9 cellular contexts compared by ENCODE assay signal in the genomic region with DNA sequence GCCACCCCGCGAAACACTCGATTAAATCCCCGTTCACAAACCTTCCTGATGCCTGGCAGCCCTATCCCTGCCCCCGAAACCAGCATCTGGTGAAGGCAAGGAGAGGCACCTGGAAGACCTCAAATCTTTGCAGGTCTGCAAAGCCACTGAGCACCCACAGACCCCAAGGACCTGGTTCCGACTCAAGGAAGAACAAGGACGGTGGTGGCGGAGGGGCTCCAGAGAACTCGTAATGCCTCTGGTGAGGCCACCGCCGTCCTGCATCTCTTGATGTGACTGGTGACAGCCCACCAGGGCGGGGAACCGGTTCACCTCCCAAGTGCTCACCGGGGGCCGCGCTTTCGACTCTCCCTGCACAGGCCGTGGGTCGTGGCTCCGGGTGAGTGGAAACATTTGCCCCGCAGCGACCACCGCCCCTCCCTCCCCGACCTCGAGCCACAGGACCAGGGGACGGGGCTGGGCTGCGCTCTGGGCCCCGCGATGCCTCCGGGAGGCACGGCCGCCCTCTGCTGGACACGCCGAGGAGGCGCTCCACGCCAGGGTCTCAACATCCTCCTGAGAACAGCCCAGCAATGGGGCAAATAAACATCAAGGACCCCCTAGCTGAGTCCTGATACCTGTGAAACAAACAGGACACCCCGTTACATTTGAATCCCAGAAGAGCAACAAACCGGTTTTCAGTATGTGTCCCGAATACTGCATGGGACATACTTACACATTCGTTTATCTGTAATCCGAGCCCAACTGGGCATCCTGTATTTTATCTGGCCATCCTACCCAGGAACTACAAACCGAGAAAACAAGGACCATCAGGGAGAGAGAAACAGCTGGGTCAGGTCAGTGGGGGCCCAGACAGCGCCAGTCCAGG. TPM values are rescaled to one million over a fixed set of nuclear protein-coding genes. Genes with fewer than 3 reads are reported as not detected.
A peak's percentile ranks its signal among the peaks of the same experiment; 100 is the strongest.
DNase-seq lines count a peak whose midpoint lies in the region; ATAC-seq and TF ChIP-seq lines count a peak whose summit lies in the region.
"Had no signal": no experiment of that assay in that cellular context is flagged by ENCODE, and none has a peak within 500 bp of the region (broad histone marks: within the 10 kb centered on the region; RNA-seq: fewer than 3 reads in every experiment).

No MANE protein-coding gene starts in this region.

- H3K4me3 ChIP-seq in tibial artery = no peak overlapping the region

- CTCF ChIA-PET in Calu3 (lab: Charles Lee) = no interaction called here

- TF ChIP-seq CTCF in Calu3 (IDR thresholded peaks at IDR 0.05; ENCODE audit: unreplicated experiment) (peak; percentile 52), LNCAP (IDR thresholded peaks at IDR 0.05) (peak; percentile 26; the same call in 1 of the 2 replicates), tibial artery (IDR thresholded peaks at IDR 0.05) (peak; percentile 28 to 47), omental fat pad (IDR thresholded peaks at IDR 0.05) (no peak)

- H3K27ac Mint-ChIP-seq in Calu3 (ENCODE audit: unreplicated experiment) = no peak overlapping the region
- H3K27ac Mint-ChIP-seq in naive B cell = no peak overlapping the region
- H3K27ac Mint-ChIP-seq: IgD-negative memory B cell had no signal

- H3K9me3 ChIP-seq in tibial artery = no peaks in the 10 kb centered on the region

- peaks cover 22% of the 10 kb centered on the region for H3K36me3 Mint-ChIP-seq in Calu3 (ENCODE audit: insufficient read depth, unreplicated experiment)
- H3K36me3 Mint-ChIP-seq in naive B cell = no peaks in the 10 kb centered on the region
- H3K36me3 Mint-ChIP-seq: IgD-negative memory B cell had no signal

- no TSS peak for BruUV-seq in Calu3 (replicated peaks; lab: Mats Ljungman, UMichigan)

- peak; percentile 61 for DNase-seq in Calu3
- peak; percentile 53 to 55 for DNase-seq in activated CD4-positive, alpha-beta T cell treated with anti-CD3 and anti-CD28 coated beads, Interleukin-2, amount 50 U/mL, for 48 hours
- peak; percentile 59 for DNase-seq in epidermal melanocyte (ENCODE audit: insufficient read length, low spot score)
- no peak for DNase-seq in naive B cell
- no peak for DNase-seq in tibial artery
- no peak for DNase-seq in omental fat pad (ENCODE audit: low spot score)
- DNase-seq in cortex of kidney (lab: John Stamatoyannopoulos, UW) = no peak

- peaks cover 4 to 58% of the 10 kb centered on the region in 2 donors for H3K27me3 ChIP-seq in tibial artery

- no peaks in the 10 kb centered on the region for H3K36me3 ChIP-seq in tibial artery

- peak overlapping the region; percentile 28 for H3K4me3 Mint-ChIP-seq in Calu3 (ENCODE audit: low read depth, unreplicated experiment)
- H3K4me3 Mint-ChIP-seq in naive B cell = peak overlapping the region in 2 of 8 donors; percentile 18 to 56
- H3K4me3 Mint-ChIP-seq: IgD-negative memory B cell had no signal

- H3K4me1 Mint-ChIP-seq in Calu3 (ENCODE audit: low read depth, unreplicated experiment) (peaks cover 17% of the 10 kb centered on the region), naive B cell (peaks cover 6 to 19% (median 9%) of the 10 kb centered on the region in 3 donors)

- H3K4me1 ChIP-seq in tibial artery = peaks cover 0 to 27% (median 18%) of the 10 kb centered on the region in 4 donors

- ATAC-seq in naive B cell (ENCODE audit: low read depth in 2 of 2) = peak; percentile 61 to 69
- ATAC-seq in omental fat pad (ENCODE audit: low FRiP score) = no peak

- H3K9me3 Mint-ChIP-seq in Calu3 (ENCODE audit: low read depth, unreplicated experiment) = no peaks in the 10 kb centered on the region
- no peaks in the 10 kb centered on the region for H3K9me3 Mint-ChIP-seq in naive B cell
- H3K9me3 Mint-ChIP-seq: IgD-negative memory B cell had no signal

- no peak overlapping the region for H3K27ac ChIP-seq in tibial artery

- H3K27me3 Mint-ChIP-seq in Calu3 (ENCODE audit: unreplicated experiment) = no peaks in the 10 kb centered on the region
- peaks cover 35 to 52% (median 39%) of the 10 kb centered on the region in 3 donors for H3K27me3 Mint-ChIP-seq in naive B cell

- intact Hi-C loops in Calu3 (cut with micrococcal nuclease; ENCODE audit: unreplicated experiment) = no loop called here
- intact Hi-C loops in tibial artery (cut with DNase I; ENCODE audit: low total_unique reads) = no loop called here

RNA-seq across cellular contexts. Expression of a gene that starts 3.9 kb away (rescaled TPM):
- total RNA-seq in Calu3 (2022) (113 and 126 TPM in 2 replicates), omental fat pad (10 to 100 TPM in 2 of 4 donors, 1 to 10 TPM in 2; 1.6 to 13.7 (median 9.2) TPM)
- not detected for polyA plus RNA-seq in naive B cell (ENCODE audit: low read depth in 6 of 6)

RNA-seq across cellular contexts. Expression of a gene that starts 49.5 kb away (rescaled TPM):
- total RNA-seq in Calu3 (2022) = 22.8 and 28.4 TPM in 2 replicates
- 1 to 10 TPM; 2.4 to 5.1 (median 3.9) TPM for polyA plus RNA-seq in naive B cell (ENCODE audit: low read depth in 6 of 6)
- total RNA-seq in omental fat pad = 10 to 100 TPM in 3 of 4 donors, 1 to 10 TPM in 1; 8.6 to 25.7 (median 16.6) TPM

Comparison
In these comparisons a context has a peak if more than half of its experiments do, and no peak if none do; other contexts are left out.
1. DNase-seq: peak in Calu3 (single experiment), activated CD4-positive, alpha-beta T cell treated with anti-CD3 and anti-CD28 coated beads, Interleukin-2, amount 50 U/mL, for 48 hours (2 of 2) and epidermal melanocyte (single experiment); none in naive B cell (single experiment), tibial artery (0 of 2), omental fat pad (single experiment) and cortex of kidney (single experiment).
2. CTCF ChIP-seq: peak in Calu3 (single experiment), LNCAP (single experiment) and tibial artery (2 of 2); none in omental fat pad (0 of 3).